14 cellular contexts compared by ENCODE assay signal in the genomic region with DNA sequence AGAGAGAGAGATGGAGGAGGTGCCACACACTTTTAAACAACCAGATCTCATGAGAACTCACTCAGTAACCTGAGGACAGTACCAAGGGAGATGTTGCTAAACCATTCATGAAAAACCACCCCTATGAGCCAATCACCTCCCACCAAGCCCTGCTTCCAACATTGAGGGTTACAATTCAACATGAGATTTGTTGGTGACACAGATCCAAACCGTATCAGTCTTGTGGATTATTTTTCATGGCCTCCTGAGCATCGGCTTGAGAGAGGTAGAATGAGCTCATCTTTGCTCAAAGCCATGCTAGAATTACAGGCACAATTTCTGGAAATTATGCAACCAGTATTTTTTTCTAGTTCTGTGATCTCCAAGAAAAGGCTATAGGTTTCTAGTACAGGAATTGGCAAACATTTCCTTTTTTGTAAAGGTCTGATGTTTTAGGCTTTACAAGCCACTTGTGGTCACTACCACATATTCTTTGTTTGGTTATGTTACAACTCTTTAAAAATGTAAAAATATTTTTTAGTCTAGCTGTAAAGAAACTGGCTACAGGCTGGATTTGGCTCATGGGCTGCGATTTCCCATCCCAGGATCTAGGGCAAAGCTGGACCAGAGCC.
"Had no signal": no experiment of that assay in that cellular context is flagged by ENCODE, and none has a peak within 500 bp of the region (broad histone marks: within the 10 kb centered on the region; RNA-seq: fewer than 3 reads in every experiment).

No MANE protein-coding gene starts in this region.

- H3K36me3 Mint-ChIP-seq: memory B cell had no signal

- DNase-seq: activated CD4-positive, CD25-positive, alpha-beta regulatory T cell treated with anti-CD3 and anti-CD28 coated beads, Interleukin-2, amount 50 U/mL, for 72 hours; activated naive CD4-positive, alpha-beta T cell treated with anti-CD3 and anti-CD28 coated beads, Interleukin-2, amount 50 U/mL, for 16 hours; amygdala; brain microvascular endothelial cell; cerebellar nuclear complex; gastrocnemius medialis; heart right ventricle; left lung; nephron progenitor cell; substantia nigra; transverse colon had no signal

- H3K4me3 ChIP-seq: gastrocnemius medialis, heart right ventricle, left lung, transverse colon had no signal

- H3K4me3 Mint-ChIP-seq: memory B cell, nephron progenitor cell had no signal

- H3K4me1 Mint-ChIP-seq: nephron progenitor cell had no signal

- H3K9me3 Mint-ChIP-seq: activated T-helper 2 cell treated with anti-CD3 and anti-CD28 coated beads, Interferon-gamma antibody, Interleukin-2, Interleukin-4, amounts not matched to agents 10 μg/mL and 5 μg/mL and 100 μg/mL, durations not matched to agents 14 hours and 24 hours and 36 hours; memory B cell had no signal

- H3K27ac Mint-ChIP-seq: activated T-helper 2 cell treated with anti-CD3 and anti-CD28 coated beads, Interferon-gamma antibody, Interleukin-2, Interleukin-4, amounts not matched to agents 10 μg/mL and 5 μg/mL and 100 μg/mL, durations not matched to agents 14 hours and 24 hours and 36 hours; memory B cell; nephron progenitor cell had no signal

- ATAC-seq: esophagus mucosa, gastrocnemius medialis, heart right ventricle, left lung had no signal
